ENCODE assay signal across 9 cellular contexts in genomic region chrX:12984629-12985303, GRCh38. TPM values are rescaled to one million over a fixed set of nuclear protein-coding genes. Genes with fewer than 3 reads are reported as not detected.
DNase-seq lines count a peak whose midpoint lies in the region; ATAC-seq and TF ChIP-seq lines count a peak whose summit lies in the region.
"Had no signal": no experiment of that assay in that cellular context is flagged by ENCODE, and none has a peak within 500 bp of the region (broad histone marks: within the 10 kb centered on the region; RNA-seq: fewer than 3 reads in every experiment).

No MANE protein-coding gene starts in this region.

- peak; percentile 69 for ATAC-seq in GM19463 (IDR thresholded peaks at IDR 0.05; ENCODE audit: unreplicated experiment)
- peak; percentile 44 for ATAC-seq in HG03469 (IDR thresholded peaks at IDR 0.05; ENCODE audit: unreplicated experiment)
- ATAC-seq in SK-N-SH treated with all-trans-retinoic acid at 6 μM for 48 hours, result 0 out of 3 replicates have a peak, but pooled peaks have one; percentile 4
- peak; percentile 89 to 91 for ATAC-seq in stimulated activated naive B cell treated with anti-CD40 and anti-IgM and Interleukin-4, amounts not matched to agents 10 μg/mL and 1 μg/mL and 100 μg/mL, for 72 hours (replicated peaks)

- DNase-seq in Caki2 (ENCODE audit: low read depth) (peak; percentile 13), cerebellar cortex (ENCODE audit: low spot score) (peak; percentile 7), OCI-M2 (lab: John Stamatoyannopoulos, UW; ENCODE audit: unreplicated experiment) (no peak), globus pallidus (ENCODE audit: low spot score) (no peak)
- no peak for DNase-seq in stimulated activated naive B cell treated with anti-CD40 and anti-IgM and Interleukin-4, amounts not matched to agents 10 μg/mL and 1 μg/mL and 100 μg/mL, for 72 hours

- in situ Hi-C loops in Caki2 (cut with HindIII; ENCODE audit: low pct_unique_long_range_greater_than_20kb, low sequenced_read_pairs), result no loop called here

- peaks cover 23 to 53% of the 10 kb centered on the region in 2 donors for H3K4me1 Mint-ChIP-seq in stimulated activated naive B cell treated with anti-CD40 and anti-IgM and Interleukin-4, amounts not matched to agents 10 μg/mL and 1 μg/mL and 100 μg/mL, for 72 hours

- H3K27me3 Mint-ChIP-seq in stimulated activated naive B cell treated with anti-CD40 and anti-IgM and Interleukin-4, amounts not matched to agents 10 μg/mL and 1 μg/mL and 100 μg/mL, for 72 hours, result peaks cover 0 to 26% of the 10 kb centered on the region in 2 donors

- peak overlapping the region; percentile 91 for H3K27ac Mint-ChIP-seq in stimulated activated naive B cell treated with anti-CD40 and anti-IgM and Interleukin-4, amounts not matched to agents 10 μg/mL and 1 μg/mL and 100 μg/mL, for 72 hours

- H3K4me3 Mint-ChIP-seq in stimulated activated naive B cell treated with anti-CD40 and anti-IgM and Interleukin-4, amounts not matched to agents 10 μg/mL and 1 μg/mL and 100 μg/mL, for 72 hours, result peak overlapping the region; percentile 3 to 26

- peaks cover 0 to 8% of the 10 kb centered on the region in 2 donors for H3K36me3 Mint-ChIP-seq in stimulated activated naive B cell treated with anti-CD40 and anti-IgM and Interleukin-4, amounts not matched to agents 10 μg/mL and 1 μg/mL and 100 μg/mL, for 72 hours

- H3K9me3 Mint-ChIP-seq in stimulated activated naive B cell treated with anti-CD40 and anti-IgM and Interleukin-4, amounts not matched to agents 10 μg/mL and 1 μg/mL and 100 μg/mL, for 72 hours, result peaks cover 0 to 5% of the 10 kb centered on the region in 2 donors

TF ChIP-seq in SK-N-SH treated with all-trans-retinoic acid at 6 μM for 48 hours, 23 proteins besides CTCF, POLR2A, EP300 and RAD21:
- TF ChIP-seq ZNF8 (CRISPR knock-in tag; IDR thresholded peaks at IDR 0.05) (no peak), ARNTL (CRISPR knock-in tag; IDR thresholded peaks at IDR 0.05; ENCODE audit: borderline replicate concordance, low read depth) (no peak), SNAI2 (CRISPR knock-in tag; IDR thresholded peaks at IDR 0.05) (no peak), CSDC2 (CRISPR knock-in tag; IDR thresholded peaks at IDR 0.05) (no peak)
TF ChIP-seq in SK-N-SH treated with all-trans-retinoic acid at 6 μM for 48 hours: peak in this region for 0.

RNA-seq across cellular contexts. Expression of gene TMSB4X, which starts 9.9 kb away (rescaled TPM):
- 998 and 1,178 TPM in 2 replicates for total RNA-seq in Caki2 (2014; rRNA removed; shearing (Covaris generic); ENCODE audit: low replicate concordance)

RNA-seq across cellular contexts. Expression of gene FAM9C, which starts 59.7 kb away (rescaled TPM):
- total RNA-seq in Caki2 (2014; rRNA removed; shearing (Covaris generic); ENCODE audit: low replicate concordance), result not detected in 2 replicates
- total RNA-seq: thoracic aorta had no signal

Comparison
In these comparisons a context has a peak if more than half of its experiments do, and no peak if none do; other contexts are left out.
1. DNase-seq: peak in Caki2 (single experiment) and cerebellar cortex (single experiment); none in stimulated activated naive B cell treated with anti-CD40 and anti-IgM and Interleukin-4, amounts not matched to agents 10 μg/mL and 1 μg/mL and 100 μg/mL, for 72 hours (single experiment), OCI-M2 (single experiment) and globus pallidus (single experiment).
2. ATAC-seq: peak in every context shown above with its lines; median percentile 90 in stimulated activated naive B cell treated with anti-CD40 and anti-IgM and Interleukin-4, amounts not matched to agents 10 μg/mL and 1 μg/mL and 100 μg/mL, for 72 hours; 69 in GM19463; 44 in HG03469; 4 in SK-N-SH treated with all-trans-retinoic acid at 6 μM for 48 hours.